Comparison of ENCODE assay signal across 1 cellular context in genomic region chr18:76391746-76392145, GRCh38.
TF ChIP-seq lines count a peak whose summit lies in the region.

No MANE protein-coding gene starts in this region.

TF ChIP-seq in K562, 482 proteins besides CTCF, POLR2A, EP300 and RAD21:
- TF ChIP-seq ZNF696 (CRISPR knock-in tag; conservative IDR thresholded peaks at IDR 0.05) (no peak), GABPA (tag; conservative IDR thresholded peaks at IDR 0.05; ENCODE audit: low read depth) (peak; percentile 50)
TF ChIP-seq in K562: peak in this region for 1.
